ENCODE assay signal across 16 cellular contexts in the genomic region with DNA sequence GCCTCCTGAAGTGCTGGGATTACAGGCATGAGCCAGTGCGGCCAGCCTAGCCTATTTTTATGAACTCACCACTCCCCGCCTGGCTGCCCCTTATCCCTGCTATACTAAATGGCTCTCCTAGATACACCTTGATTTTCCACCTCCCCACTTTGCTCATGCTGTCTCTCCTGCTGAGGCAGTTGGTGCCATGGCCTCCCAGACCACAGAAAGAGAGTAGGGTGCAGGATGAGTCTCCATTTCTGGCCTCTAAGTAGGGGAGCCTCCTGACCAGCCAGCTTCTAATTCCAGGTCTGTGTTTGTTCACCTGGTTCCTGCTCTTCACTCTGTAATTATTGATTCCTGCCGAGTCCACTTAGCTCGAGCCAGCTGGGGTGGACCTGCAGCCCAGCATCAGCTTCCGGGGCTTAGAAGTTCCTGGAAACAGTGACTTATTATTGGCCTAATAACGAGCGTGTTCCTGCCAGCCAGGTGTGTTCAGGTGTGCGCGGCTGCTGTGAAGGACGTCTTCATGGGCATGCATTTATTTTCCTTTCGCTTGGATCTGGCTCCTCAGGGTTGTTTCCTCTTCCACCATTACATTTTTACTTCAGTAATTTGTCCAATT. TPM values are rescaled to one million over a fixed set of nuclear protein-coding genes. Genes with fewer than 3 reads are reported as not detected.
A peak's percentile ranks its signal among the peaks of the same experiment; 100 is the strongest.
DNase-seq lines count a peak whose midpoint lies in the region; ATAC-seq and TF ChIP-seq lines count a peak whose summit lies in the region.
"Had no signal": no experiment of that assay in that cellular context is flagged by ENCODE, and none has a peak within 500 bp of the region (broad histone marks: within the 10 kb centered on the region; RNA-seq: fewer than 3 reads in every experiment).

No MANE protein-coding gene starts in this region.

- peaks cover 6% of the 10 kb centered on the region for H3K36me3 Mint-ChIP-seq in type B pancreatic cell
- no peaks in the 10 kb centered on the region for H3K36me3 Mint-ChIP-seq in activated T-helper 17 cell treated with anti-CD3 and anti-CD28 coated beads, Interleukin-2, amount 50 U/mL, for 72 hours (ENCODE audit: low read depth)
- H3K36me3 Mint-ChIP-seq: stimulated activated naive B cell treated with anti-CD40 and anti-IgM and Interleukin-4, amounts not matched to agents 10 μg/mL and 1 μg/mL and 100 μg/mL, for 72 hours had no signal

- no peak for TF ChIP-seq POLR2A in breast epithelium (IDR thresholded peaks at IDR 0.05)

- no peak overlapping the region for H2AFZ ChIP-seq in mammary epithelial cell (ENCODE audit: low read depth, low read length)

- H3K27ac Mint-ChIP-seq in type B pancreatic cell, result peak overlapping the region; percentile 67
- no peak overlapping the region for H3K27ac Mint-ChIP-seq in activated T-helper 17 cell treated with anti-CD3 and anti-CD28 coated beads, Interleukin-2, amount 50 U/mL, for 72 hours
- H3K27ac Mint-ChIP-seq: activated CD8-positive, alpha-beta T cell treated with anti-CD3 and anti-CD28 coated beads, Interleukin-2, amount 10 ng/mL, durations not matched to agents 7 days and 5 days; stimulated activated naive B cell treated with anti-CD40 and anti-IgM and Interleukin-4, amounts not matched to agents 10 μg/mL and 1 μg/mL and 100 μg/mL, for 72 hours had no signal

- DNase-seq in breast epithelium (ENCODE audit: low spot score in 2 of 2) (peak in 1 of 2 donors; percentile 39), mammary epithelial cell (no peak), NCI-H69 (lab: John Stamatoyannopoulos, UW) (peak; percentile 83), left lung (no peak), type B pancreatic cell (ENCODE audit: extremely low spot score, unreplicated experiment) (no peak), germinal center (ENCODE audit: low spot score) (no peak)
- DNase-seq: activated gamma-delta T cell treated with Interleukin-2 at 50 U/mL for 16 hours; esophagus squamous epithelium; KBM-7; left ventricle myocardium superior; NCI-H187 treated with DMSO at 0.1 percent for 48 hours; stimulated activated naive B cell treated with anti-CD40 and anti-IgM and Interleukin-4, amounts not matched to agents 10 μg/mL and 1 μg/mL and 100 μg/mL, for 72 hours had no signal

- no peak overlapping the region for H3K4me2 ChIP-seq in mammary epithelial cell (ENCODE audit: insufficient read depth, low read depth, low read length)

- no peaks in the 10 kb centered on the region for H3K9me3 Mint-ChIP-seq in type B pancreatic cell
- no peaks in the 10 kb centered on the region for H3K9me3 Mint-ChIP-seq in activated T-helper 17 cell treated with anti-CD3 and anti-CD28 coated beads, Interleukin-2, amount 50 U/mL, for 72 hours
- H3K9me3 Mint-ChIP-seq: stimulated activated naive B cell treated with anti-CD40 and anti-IgM and Interleukin-4, amounts not matched to agents 10 μg/mL and 1 μg/mL and 100 μg/mL, for 72 hours had no signal

- CTCF ChIA-PET in mammary epithelial cell (lab: Charles Lee; ENCODE audit: low non-redundant PET), result no interaction called here

- in situ Hi-C loops in mammary epithelial cell (cut with MboI; ENCODE audit: low sequenced_read_pairs in 2 of 2), result no loop called here

- H4K20me1 ChIP-seq in mammary epithelial cell (ENCODE audit: insufficient read depth, low read length), result no peaks in the 10 kb centered on the region

- no peaks in the 10 kb centered on the region for H3K9me3 ChIP-seq in breast epithelium
- H3K9me3 ChIP-seq in mammary epithelial cell (replicated peaks; ENCODE audit: insufficient read depth, low read length), result no peaks in the 10 kb centered on the region
- H3K9me3 ChIP-seq in left lung, result no peaks in the 10 kb centered on the region
- H3K9me3 ChIP-seq: esophagus squamous epithelium had no signal

- no peak overlapping the region for H3K9ac ChIP-seq in mammary epithelial cell (ENCODE audit: insufficient read depth, low read length)

- H3K27me3 ChIP-seq in breast epithelium (no peaks in the 10 kb centered on the region), mammary epithelial cell (ENCODE audit: insufficient read depth, low read length) (no peaks in the 10 kb centered on the region), left lung (no peaks in the 10 kb centered on the region)
- H3K27me3 ChIP-seq: esophagus squamous epithelium had no signal

- no peaks in the 10 kb centered on the region for H3K36me3 ChIP-seq in breast epithelium
- no peaks in the 10 kb centered on the region for H3K36me3 ChIP-seq in mammary epithelial cell (ENCODE audit: insufficient read depth, low read length)
- no peaks in the 10 kb centered on the region for H3K36me3 ChIP-seq in left lung
- H3K36me3 ChIP-seq: esophagus squamous epithelium had no signal

- ATAC-seq in left lung (peak; percentile 83), esophagus mucosa (no peak)
- ATAC-seq in activated T-helper 17 cell treated with anti-CD3 and anti-CD28 coated beads, Interleukin-2, amount 50 U/mL, for 72 hours (replicated peaks), result no peak
- ATAC-seq: activated CD8-positive, alpha-beta T cell treated with anti-CD3 and anti-CD28 coated beads, Interleukin-2, amount 10 ng/mL, durations not matched to agents 7 days and 5 days; left ventricle myocardium superior; stimulated activated naive B cell treated with anti-CD40 and anti-IgM and Interleukin-4, amounts not matched to agents 10 μg/mL and 1 μg/mL and 100 μg/mL, for 72 hours had no signal

- H3K4me1 ChIP-seq in breast epithelium (peaks cover 6 to 22% of the 10 kb centered on the region in 2 donors), mammary epithelial cell (ENCODE audit: insufficient read depth, low read length) (peaks cover 25% of the 10 kb centered on the region), left lung (peaks cover 0 to 5% of the 10 kb centered on the region in 2 donors)

- BruUV-seq in mammary epithelial cell (replicated peaks; lab: Mats Ljungman, UMichigan), result no TSS peak

- 55% methylated on average over 7 of the region's 11 CpGs for WGBS in mammary epithelial cell (ENCODE audit: low coverage, missing lambda C conversion rate)

- dilution Hi-C loops in mammary epithelial cell (cut with HindIII; ENCODE audit: low sequenced_read_pairs), result no loop called here

- H3K4me3 ChIP-seq in breast epithelium (peak overlapping the region in 1 of 3 donors; percentile 3), mammary epithelial cell (replicated peaks in 1 of 3; ENCODE audit: insufficient read depth in 1 of 3, low read depth in 2 of 3, low read length in 3 of 3) (no peak overlapping the region), left lung (no peak overlapping the region)
- H3K4me3 ChIP-seq: esophagus squamous epithelium, SK-N-MC had no signal

- H3K79me2 ChIP-seq in mammary epithelial cell (ENCODE audit: insufficient read depth, low read length), result peaks cover 80% of the 10 kb centered on the region

- TF ChIP-seq CTCF in breast epithelium (IDR thresholded peaks at IDR 0.05) (no peak), mammary epithelial cell (conservative IDR thresholded peaks at IDR 0.05 in 1 of 2, IDR thresholded peaks at IDR 0.05 in 1 of 2; ENCODE audit: extremely low read depth in 1 of 2, insufficient read depth in 1 of 2, low read depth in 1 of 2, low read length in 2 of 2) (no peak), left lung (IDR thresholded peaks at IDR 0.05) (no peak), type B pancreatic cell (conservative IDR thresholded peaks at IDR 0.05) (no peak)

- intact Hi-C loops in breast epithelium (cut with DNase I; ENCODE audit: low total_unique reads), result no loop called here
- intact Hi-C loops in mammary epithelial cell (cut with micrococcal nuclease), result no loop called here
- intact Hi-C loops in left lung (cut with DNase I), result no loop called here

- H3K4me3 Mint-ChIP-seq in type B pancreatic cell, result no peak overlapping the region
- no peak overlapping the region for H3K4me3 Mint-ChIP-seq in activated T-helper 17 cell treated with anti-CD3 and anti-CD28 coated beads, Interleukin-2, amount 50 U/mL, for 72 hours
- H3K4me3 Mint-ChIP-seq: activated CD8-positive, alpha-beta T cell treated with anti-CD3 and anti-CD28 coated beads, Interleukin-2, amount 10 ng/mL, durations not matched to agents 7 days and 5 days; stimulated activated naive B cell treated with anti-CD40 and anti-IgM and Interleukin-4, amounts not matched to agents 10 μg/mL and 1 μg/mL and 100 μg/mL, for 72 hours had no signal

- H3K27ac ChIP-seq in breast epithelium, result peak overlapping the region; percentile 68 to 78
- H3K27ac ChIP-seq in mammary epithelial cell (ENCODE audit: insufficient read depth, low read depth, low read length), result no peak overlapping the region
- no peak overlapping the region for H3K27ac ChIP-seq in left lung
- H3K27ac ChIP-seq: esophagus squamous epithelium, SK-N-MC had no signal

- H3K4me1 Mint-ChIP-seq in type B pancreatic cell (ENCODE audit: unreplicated experiment), result peaks cover 45% of the 10 kb centered on the region
- H3K4me1 Mint-ChIP-seq in activated T-helper 17 cell treated with anti-CD3 and anti-CD28 coated beads, Interleukin-2, amount 50 U/mL, for 72 hours, result no peaks in the 10 kb centered on the region

- H3K27me3 Mint-ChIP-seq in type B pancreatic cell, result no peaks in the 10 kb centered on the region
- peaks cover 16% of the 10 kb centered on the region for H3K27me3 Mint-ChIP-seq in activated T-helper 17 cell treated with anti-CD3 and anti-CD28 coated beads, Interleukin-2, amount 50 U/mL, for 72 hours
- H3K27me3 Mint-ChIP-seq: stimulated activated naive B cell treated with anti-CD40 and anti-IgM and Interleukin-4, amounts not matched to agents 10 μg/mL and 1 μg/mL and 100 μg/mL, for 72 hours had no signal

RNA-seq across cellular contexts. Expression of gene ZNF618, which starts 34.0 kb away (rescaled TPM):
- total RNA-seq in breast epithelium (10 to 100 TPM in 2 of 3 donors, 1 to 10 TPM in 1; 4.6 to 11.8 (median 10.4) TPM), mammary epithelial cell (10 to 100 TPM; 18.0 to 19.6 TPM), left lung (10 to 100 TPM in 1 of 2 donors, 1 to 10 TPM in 1; 9.9 to 12.0 TPM), type B pancreatic cell (ENCODE audit: low replicate concordance) (23.7 and 51.5 TPM in 2 replicates), esophagus mucosa (2.0 TPM)
- 8.0 TPM for polyA plus RNA-seq in mammary epithelial cell
- polyA minus RNA-seq in mammary epithelial cell, result 18.9 TPM
- under 1 TPM in 1 of 2 donors, not detected in 1; 0.04 TPM for total RNA-seq in activated T-helper 17 cell treated with anti-CD3 and anti-CD28 coated beads, Interleukin-2, amount 50 U/mL, for 72 hours

Comparison
In these comparisons a context has a peak if more than half of its experiments do, and no peak if none do; other contexts are left out.
1. H3K27ac ChIP-seq: peak in breast epithelium (2 of 2); none in mammary epithelial cell (single experiment) and left lung (0 of 2).